Comparison of ENCODE assay signal across 1 cellular context in the genomic region with DNA sequence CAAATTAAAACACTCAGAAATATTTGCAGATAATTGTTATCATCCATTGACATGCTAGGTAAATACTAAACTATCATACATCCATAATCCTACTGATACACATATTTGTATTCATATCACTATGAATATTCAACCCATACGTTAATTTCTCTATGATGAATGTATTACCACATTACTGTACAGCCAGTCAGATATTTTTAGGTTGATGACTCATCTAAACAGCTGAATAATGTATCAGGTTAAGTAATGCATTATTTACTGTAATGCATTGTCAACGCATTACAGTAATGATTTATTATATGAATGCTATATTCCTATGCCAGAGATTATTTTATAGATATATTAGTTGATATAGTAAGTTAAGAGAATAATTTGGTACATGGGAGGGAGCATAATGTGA.
TF ChIP-seq lines count a peak whose summit lies in the region.

No MANE protein-coding gene starts in this region.

TF ChIP-seq in SK-N-SH treated with all-trans-retinoic acid at 6 μM for 48 hours, 23 proteins besides CTCF, POLR2A, EP300 and RAD21 (continued from another document):
- no peak for TF ChIP-seq POU6F1 (CRISPR knock-in tag; IDR thresholded peaks at IDR 0.05; ENCODE audit: borderline replicate concordance, low read depth)
- TF ChIP-seq ZC3H10 (CRISPR knock-in tag; IDR thresholded peaks at IDR 0.05), result no peak
- no peak for TF ChIP-seq CSDC2 (CRISPR knock-in tag; IDR thresholded peaks at IDR 0.05)
- no peak for TF ChIP-seq ESRRG (CRISPR knock-in tag; IDR thresholded peaks at IDR 0.05)
- TF ChIP-seq ARNTL (CRISPR knock-in tag; IDR thresholded peaks at IDR 0.05; ENCODE audit: borderline replicate concordance, low read depth), result no peak
- TF ChIP-seq PPARA (CRISPR knock-in tag; IDR thresholded peaks at IDR 0.05; ENCODE audit: borderline replicate concordance), result no peak
- TF ChIP-seq ZFP30 (CRISPR knock-in tag; IDR thresholded peaks at IDR 0.05), result no peak
- no peak for TF ChIP-seq ISL1 (CRISPR knock-in tag; IDR thresholded peaks at IDR 0.05)
- TF ChIP-seq TSHZ2 (CRISPR knock-in tag; IDR thresholded peaks at IDR 0.05), result no peak
- TF ChIP-seq, protein P1, sequence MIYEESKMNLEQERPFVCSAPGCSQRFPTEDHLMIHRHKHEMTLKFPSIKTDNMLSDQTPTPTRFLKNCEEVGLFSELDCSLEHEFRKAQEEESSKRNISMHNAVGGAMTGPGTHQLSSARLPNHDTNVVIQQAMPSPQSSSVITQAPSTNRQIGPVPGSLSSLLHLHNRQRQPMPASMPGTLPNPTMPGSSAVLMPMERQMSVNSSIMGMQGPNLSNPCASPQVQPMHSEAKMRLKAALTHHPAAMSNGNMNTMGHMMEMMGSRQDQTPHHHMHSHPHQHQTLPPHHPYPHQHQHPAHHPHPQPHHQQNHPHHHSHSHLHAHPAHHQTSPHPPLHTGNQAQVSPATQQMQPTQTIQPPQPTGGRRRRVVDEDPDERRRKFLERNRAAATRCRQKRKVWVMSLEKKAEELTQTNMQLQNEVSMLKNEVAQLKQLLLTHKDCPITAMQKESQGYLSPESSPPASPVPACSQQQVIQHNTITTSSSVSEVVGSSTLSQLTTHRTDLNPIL (CRISPR knock-in tag; IDR thresholded peaks at IDR 0.05; ENCODE audit: low read depth), result no peak
- no peak for TF ChIP-seq SNAI2 (CRISPR knock-in tag; IDR thresholded peaks at IDR 0.05)
- no peak for TF ChIP-seq ZNF565 (CRISPR knock-in tag; conservative IDR thresholded peaks at IDR 0.05; ENCODE audit: low read depth)
